Comparison of ENCODE assay signal across 28 cellular contexts in genomic region chr19:35226748-35227147, GRCh38. TPM values are rescaled to one million over a fixed set of nuclear protein-coding genes. Genes with fewer than 3 reads are reported as not detected.
"Had no signal": no experiment of that assay in that cellular context is flagged by ENCODE, and none has a peak within 500 bp of the region (broad histone marks: within the 10 kb centered on the region; RNA-seq: fewer than 3 reads in every experiment).

No MANE protein-coding gene starts in this region.

- DNase-seq: activated CD4-positive, alpha-beta T cell treated with anti-CD3 and anti-CD28 coated beads for 1 hour; activated gamma-delta T cell treated with Interleukin-2 at 50 U/mL for 16 hours; activated T-cell treated with anti-CD3 and anti-CD28 coated beads for 4 hours; dermis blood vessel endothelial cell; effector memory CD4-positive, alpha-beta T cell; esophagus squamous epithelium; hypothalamus; mesendoderm; naive B cell; small intestine; stimulated activated CD4-positive, alpha-beta T cell treated with anti-CD3 and anti-CD28 coated beads, Interleukin-2, amount 100 ng/mL, for 24 hours; stimulated activated CD8-positive, alpha-beta memory T cell treated with anti-CD3 and anti-CD28 coated beads, Interleukin-4, amount 100 ng/mL, for 48 hours; stimulated activated naive B cell treated with anti-CD40 and anti-IgM and Interleukin-4, amounts not matched to agents 10 μg/mL and 1 μg/mL and 100 μg/mL, for 72 hours; T-helper 1 cell; WERI-Rb-1 had no signal

- H3K27me3 ChIP-seq: esophagus squamous epithelium had no signal

- H3K27ac Mint-ChIP-seq: activated naive CD4-positive, alpha-beta T cell treated with anti-CD3 and anti-CD28 coated beads, Interleukin-2, amount 50 U/mL, for 24 hours; brain; stimulated activated naive B cell treated with anti-CD40 and anti-IgM and Interleukin-4, amounts not matched to agents 10 μg/mL and 1 μg/mL and 100 μg/mL, for 72 hours had no signal

- H3K27me3 Mint-ChIP-seq: activated naive CD4-positive, alpha-beta T cell treated with anti-CD3 and anti-CD28 coated beads, Interleukin-2, amount 50 U/mL, for 24 hours had no signal

- H3K4me1 ChIP-seq: gastroesophageal sphincter had no signal

- H3K4me1 Mint-ChIP-seq: brain had no signal

- H3K27ac ChIP-seq: esophagus squamous epithelium, gastroesophageal sphincter, WERI-Rb-1 had no signal

- H3K9me3 Mint-ChIP-seq: activated naive CD4-positive, alpha-beta T cell treated with anti-CD3 and anti-CD28 coated beads, Interleukin-2, amount 50 U/mL, for 24 hours; naive B cell; stimulated activated naive B cell treated with anti-CD40 and anti-IgM and Interleukin-4, amounts not matched to agents 10 μg/mL and 1 μg/mL and 100 μg/mL, for 72 hours had no signal

- H3K36me3 Mint-ChIP-seq: activated naive CD4-positive, alpha-beta T cell treated with anti-CD3 and anti-CD28 coated beads, Interleukin-2, amount 50 U/mL, for 24 hours; brain; naive B cell; stimulated activated naive B cell treated with anti-CD40 and anti-IgM and Interleukin-4, amounts not matched to agents 10 μg/mL and 1 μg/mL and 100 μg/mL, for 72 hours had no signal

- H3K4me3 Mint-ChIP-seq: activated naive CD4-positive, alpha-beta T cell treated with anti-CD3 and anti-CD28 coated beads, Interleukin-2, amount 50 U/mL, for 24 hours; brain; stimulated activated naive B cell treated with anti-CD40 and anti-IgM and Interleukin-4, amounts not matched to agents 10 μg/mL and 1 μg/mL and 100 μg/mL, for 72 hours had no signal

- H3K36me3 ChIP-seq: esophagus squamous epithelium, gastroesophageal sphincter, WERI-Rb-1 had no signal

- H3K9me3 ChIP-seq: esophagus squamous epithelium had no signal

- H3K4me3 ChIP-seq: esophagus squamous epithelium, gastroesophageal sphincter had no signal

- ATAC-seq: gastroesophageal sphincter; sciatic nerve; stimulated activated naive B cell treated with anti-CD40 and anti-IgM and Interleukin-4, amounts not matched to agents 10 μg/mL and 1 μg/mL and 100 μg/mL, for 72 hours had no signal

RNA-seq across cellular contexts. Expression of gene FAM187B, which starts 1.8 kb away (rescaled TPM):
- total RNA-seq: activated CD8-positive, alpha-beta memory T cell treated with anti-CD3 and anti-CD28 coated beads for 36 hours; aorta; cardiac septum; dermis blood vessel endothelial cell; endothelial cell of umbilical vein; esophagus squamous epithelium; gastroesophageal sphincter; lower leg skin; mucosa of gallbladder; urinary bladder had no signal
- polyA plus RNA-seq: adipose tissue, aorta, endothelial cell of umbilical vein, neural cell, small intestine, urinary bladder had no signal

RNA-seq across cellular contexts. Expression of gene LSR, which starts 22.1 kb away (rescaled TPM):
- polyA plus RNA-seq: neural cell had no signal

RNA-seq across cellular contexts. Expression of gene HAMP, which starts 55.6 kb away (rescaled TPM):
- total RNA-seq: cardiac septum, esophagus squamous epithelium, gastroesophageal sphincter, lower leg skin, urinary bladder had no signal
- polyA plus RNA-seq: aorta, endothelial cell of umbilical vein, neural cell had no signal
